Comparison of ENCODE assay signal across 8 cellular contexts in the genomic region with DNA sequence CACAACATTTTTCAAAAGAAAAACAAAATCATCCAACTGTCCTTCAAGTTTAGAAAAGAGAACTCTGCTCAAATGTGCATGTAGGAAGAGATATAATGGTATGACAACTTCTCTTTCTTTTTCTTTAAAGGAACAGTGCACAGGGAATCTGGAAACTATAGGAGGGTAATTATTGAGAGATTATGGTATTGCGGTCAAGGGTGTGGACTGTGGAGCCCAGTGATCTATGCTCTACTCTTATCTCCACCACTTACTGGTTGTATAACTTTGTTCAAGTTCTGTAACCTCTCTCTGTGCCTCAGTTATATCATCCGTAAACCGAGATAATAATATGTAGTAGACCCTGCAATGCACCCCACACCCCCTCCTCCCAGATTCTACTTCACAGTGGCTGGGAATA.
"Had no signal": no experiment of that assay in that cellular context is flagged by ENCODE, and none has a peak within 500 bp of the region (broad histone marks: within the 10 kb centered on the region; RNA-seq: fewer than 3 reads in every experiment).

No MANE protein-coding gene starts in this region.

- ATAC-seq: GM23338, HepG2 had no signal

- DNase-seq: H9, HCEC 1CT, KG1 had no signal

- FAIRE-seq: H1, H54, HepG2 had no signal

- H3K4me3 ChIP-seq: GM23338 had no signal

- H3K27ac ChIP-seq: HL-60 had no signal
